8 cellular contexts compared by ENCODE assay signal in genomic region chr19:17215125-17215971, GRCh38.
DNase-seq lines count a peak whose midpoint lies in the region; ATAC-seq lines count a peak whose summit lies in the region.

A gene with protein sequence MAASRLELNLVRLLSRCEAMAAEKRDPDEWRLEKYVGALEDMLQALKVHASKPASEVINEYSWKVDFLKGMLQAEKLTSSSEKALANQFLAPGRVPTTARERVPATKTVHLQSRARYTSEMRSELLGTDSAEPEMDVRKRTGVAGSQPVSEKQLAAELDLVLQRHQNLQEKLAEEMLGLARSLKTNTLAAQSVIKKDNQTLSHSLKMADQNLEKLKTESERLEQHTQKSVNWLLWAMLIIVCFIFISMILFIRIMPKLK (plus strand): TSS chr19:17215357. CDS start chr19:17215406, 49 bp downstream.

- no peaks in the 10 kb centered on the region for H3K9me3 Mint-ChIP-seq in central memory CD8-positive, alpha-beta T cell

- H3K27me3 Mint-ChIP-seq in central memory CD8-positive, alpha-beta T cell: no peaks in the 10 kb centered on the region

- H3K27ac Mint-ChIP-seq in central memory CD8-positive, alpha-beta T cell (ENCODE audit: low read depth): peak within 1 kb of the TSS; percentile 95

- ATAC-seq in GM18861 (IDR thresholded peaks at IDR 0.05; ENCODE audit: unreplicated experiment) (peak; percentile 77), HG03175 (IDR thresholded peaks at IDR 0.05; ENCODE audit: unreplicated experiment) (peak; percentile 79)
- peak; percentile 98 for ATAC-seq in activated CD4-positive, CD25-positive, alpha-beta regulatory T cell treated with anti-CD3 and anti-CD28 coated beads, Interleukin-2, amount 50 U/mL, for 24 hours
- peak; percentile 99 for ATAC-seq in central memory CD8-positive, alpha-beta T cell (replicated peaks; ENCODE audit: extremely low read depth, poor library complexity, severe bottlenecking)

- H3K4me3 Mint-ChIP-seq in central memory CD8-positive, alpha-beta T cell: peak within 1 kb of the TSS; percentile 85

- peaks cover 12% of the 10 kb centered on the region for H3K4me1 Mint-ChIP-seq in central memory CD8-positive, alpha-beta T cell

- H3K36me3 Mint-ChIP-seq in central memory CD8-positive, alpha-beta T cell (ENCODE audit: insufficient read depth): peaks cover 37% of the 10 kb centered on the region

- DNase-seq in 8988T (peak; percentile 92), NCI-H446 (lab: John Stamatoyannopoulos, UW) (peak; percentile 88 to 94), islet precursor cell (peak; percentile 93)
- peak; percentile 75 to 77 for DNase-seq in central memory CD8-positive, alpha-beta T cell (ENCODE audit: low spot score in 2 of 2)
- peak; percentile 74 to 82 (median 79) for DNase-seq in stimulated activated CD4-positive, alpha-beta T cell treated with anti-CD3 and anti-CD28 coated beads, Interleukin-12 subunit alpha, Interleukin-12 subunit beta, amount 100 ng/mL, for 48 hours (ENCODE audit: low read depth in 2 of 3, low spot score in 1 of 3)

Comparison
In these comparisons a context has a peak if more than half of its experiments do, and no peak if none do; other contexts are left out.
1. Peak in every context shown above with its lines: DNase-seq and ATAC-seq.